Comparison of ENCODE assay signal across 12 cellular contexts in the genomic region with DNA sequence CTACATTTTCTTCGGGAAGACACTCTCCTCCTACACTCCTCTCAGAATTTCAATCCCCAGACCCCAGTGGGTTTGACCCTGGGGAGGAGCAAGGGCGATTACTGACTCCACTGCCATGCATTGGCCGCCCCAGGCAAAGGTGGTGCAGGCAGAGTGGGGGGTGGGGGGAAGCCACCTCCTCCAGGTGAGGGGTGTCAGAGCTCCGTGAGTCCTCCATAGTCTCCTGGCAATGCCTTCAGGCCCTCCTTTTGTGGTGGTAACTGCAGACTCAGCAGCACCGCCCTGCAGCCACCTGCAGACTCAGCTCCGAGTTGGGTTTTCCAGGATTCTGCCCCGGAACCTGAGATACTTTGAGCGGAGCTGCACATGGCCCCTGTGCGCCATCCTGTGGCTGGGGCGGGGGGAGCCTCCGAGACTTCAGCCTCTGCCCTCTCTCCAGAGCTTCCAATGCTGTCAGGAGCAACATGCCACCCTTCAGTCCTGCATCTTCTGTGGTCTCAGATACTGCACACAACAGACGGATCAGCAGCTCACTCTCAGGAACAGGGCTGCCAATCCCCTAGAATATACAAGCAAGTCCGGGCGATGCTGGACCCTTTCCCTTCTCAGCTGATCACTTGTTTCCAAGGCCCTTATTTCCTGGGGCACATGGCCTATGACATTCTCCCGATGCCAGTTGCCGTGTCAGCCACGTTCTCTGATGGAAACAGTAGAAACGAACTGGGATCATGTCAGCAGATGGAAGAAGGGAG. TPM values are rescaled to one million over a fixed set of nuclear protein-coding genes. Genes with fewer than 3 reads are reported as not detected.
DNase-seq lines count a peak whose midpoint lies in the region; ATAC-seq and TF ChIP-seq lines count a peak whose summit lies in the region.
"Had no signal": no experiment of that assay in that cellular context is flagged by ENCODE, and none has a peak within 500 bp of the region (broad histone marks: within the 10 kb centered on the region; RNA-seq: fewer than 3 reads in every experiment).

No MANE protein-coding gene starts in this region.

- H3K79me2 ChIP-seq in MM.1S (ENCODE audit: low read length), result no peaks in the 10 kb centered on the region
- no peaks in the 10 kb centered on the region for H3K79me2 ChIP-seq in osteoblast (ENCODE audit: insufficient read depth, low read length)

- H3K4me3 Mint-ChIP-seq in activated CD8-positive, alpha-beta memory T cell treated with anti-CD3 and anti-CD28 coated beads, Interleukin-2, amount 10 ng/mL, durations not matched to agents 7 days and 5 days, result no peak overlapping the region
- H3K4me3 Mint-ChIP-seq: HFFc6 had no signal

- CTCF ChIA-PET in activated CD8-positive, alpha-beta memory T cell treated with anti-CD3 and anti-CD28 coated beads, Interleukin-2, amount 10 ng/mL, durations not matched to agents 7 days and 5 days (lab: Charles Lee), result no interaction called here

- H3K36me3 ChIP-seq in MM.1S (replicated peaks; ENCODE audit: insufficient read depth, low read length), result no peaks in the 10 kb centered on the region
- H3K36me3 ChIP-seq in colonic mucosa, result no peaks in the 10 kb centered on the region
- no peaks in the 10 kb centered on the region for H3K36me3 ChIP-seq in osteoblast (ENCODE audit: insufficient read depth, low read length)
- H3K36me3 ChIP-seq in mucosa of descending colon (ENCODE audit: low read depth), result no peaks in the 10 kb centered on the region

- H4K20me1 ChIP-seq in MM.1S (ENCODE audit: insufficient read depth, low read length) (no peaks in the 10 kb centered on the region), osteoblast (ENCODE audit: insufficient read depth, low read length) (no peaks in the 10 kb centered on the region)

- no peak overlapping the region for H3K27ac Mint-ChIP-seq in activated CD8-positive, alpha-beta memory T cell treated with anti-CD3 and anti-CD28 coated beads, Interleukin-2, amount 10 ng/mL, durations not matched to agents 7 days and 5 days
- H3K27ac Mint-ChIP-seq: HFFc6 had no signal

- no peaks in the 10 kb centered on the region for H3K9me2 ChIP-seq in MM.1S (replicated peaks; ENCODE audit: insufficient read depth, low read length)

- no peak overlapping the region for H2AFZ ChIP-seq in MM.1S (ENCODE audit: low read length)
- no peak overlapping the region for H2AFZ ChIP-seq in osteoblast (ENCODE audit: low read length)

- no peaks in the 10 kb centered on the region for H3K4me1 ChIP-seq in MM.1S (ENCODE audit: low read length)
- peaks cover 8% of the 10 kb centered on the region for H3K4me1 ChIP-seq in colonic mucosa
- H3K4me1 ChIP-seq in osteoblast (ENCODE audit: insufficient read depth, low read length), result no peaks in the 10 kb centered on the region
- H3K4me1 ChIP-seq in mucosa of descending colon (ENCODE audit: low read depth), result peaks cover 15% of the 10 kb centered on the region

- H3K4me3 ChIP-seq in GM12864 (ENCODE audit: low read depth, low read length) (no peak overlapping the region), MM.1S (ENCODE audit: low read length) (no peak overlapping the region), colonic mucosa (no peak overlapping the region), osteoblast (ENCODE audit: insufficient read depth, low read length) (no peak overlapping the region), mucosa of descending colon (no peak overlapping the region)

- no peaks in the 10 kb centered on the region for H3K4me1 Mint-ChIP-seq in activated CD8-positive, alpha-beta memory T cell treated with anti-CD3 and anti-CD28 coated beads, Interleukin-2, amount 10 ng/mL, durations not matched to agents 7 days and 5 days

- H3K27me3 ChIP-seq in MM.1S (replicated peaks; ENCODE audit: insufficient read depth, low read length), result no peaks in the 10 kb centered on the region
- H3K27me3 ChIP-seq in colonic mucosa, result no peaks in the 10 kb centered on the region
- no peaks in the 10 kb centered on the region for H3K27me3 ChIP-seq in osteoblast (ENCODE audit: insufficient read depth, low read length)

- no peaks in the 10 kb centered on the region for H3K36me3 Mint-ChIP-seq in activated CD8-positive, alpha-beta memory T cell treated with anti-CD3 and anti-CD28 coated beads, Interleukin-2, amount 10 ng/mL, durations not matched to agents 7 days and 5 days

- H3K27ac ChIP-seq in MM.1S (ENCODE audit: low read length) (no peak overlapping the region), colonic mucosa (no peak overlapping the region), osteoblast (ENCODE audit: low read depth, low read length) (no peak overlapping the region)
- H3K27ac ChIP-seq: HL-60 had no signal

- peaks cover under 1% of the 10 kb centered on the region for H3K27me3 Mint-ChIP-seq in activated CD8-positive, alpha-beta memory T cell treated with anti-CD3 and anti-CD28 coated beads, Interleukin-2, amount 10 ng/mL, durations not matched to agents 7 days and 5 days

- DNase-seq in GM12864 (ENCODE audit: low read depth) (no peak), MM.1S (peak; percentile 60), colonic mucosa (peak; percentile 16), osteoblast (ENCODE audit: insufficient read length, low spot score, missing footprints) (peak; percentile 87), mucosa of descending colon (no peak)
- no peak for DNase-seq in activated CD8-positive, alpha-beta memory T cell treated with anti-CD3 and anti-CD28 coated beads, Interleukin-2, amount 10 ng/mL, durations not matched to agents 7 days and 5 days
- DNase-seq: activated CD4-positive, alpha-beta T cell treated with anti-CD3 and anti-CD28 coated beads, Interleukin-2, amount 50 U/mL, for 4 hours; HFFc6; SHP77; stimulated activated naive CD4-positive, alpha-beta T cell treated with Interleukin-2 at 50 U/mL for 16 hours had no signal

- H3K4me2 ChIP-seq in MM.1S (ENCODE audit: low read depth, low read length) (no peak overlapping the region), osteoblast (ENCODE audit: insufficient read depth, low read length) (no peak overlapping the region)

- H3F3A ChIP-seq in MM.1S (ENCODE audit: insufficient read depth, low read length), result no peaks in the 10 kb centered on the region

- H3K9me3 Mint-ChIP-seq in activated CD8-positive, alpha-beta memory T cell treated with anti-CD3 and anti-CD28 coated beads, Interleukin-2, amount 10 ng/mL, durations not matched to agents 7 days and 5 days (ENCODE audit: low read depth), result no peaks in the 10 kb centered on the region
- H3K9me3 Mint-ChIP-seq: HFFc6 had no signal

- intact Hi-C loops in colonic mucosa (cut with DNase I) (no loop called here), mucosa of descending colon (cut with DNase I, micrococcal nuclease) (no loop called here)

- peak; percentile 45 for TF ChIP-seq CTCF in GM12864 (IDR thresholded peaks at IDR 0.05; ENCODE audit: low read depth, low read length, missing control alignments)
- TF ChIP-seq CTCF in MM.1S (IDR thresholded peaks at IDR 0.05; ENCODE audit: low read length), result peak; percentile 53
- no peak for TF ChIP-seq CTCF in colonic mucosa (IDR thresholded peaks at IDR 0.05)
- TF ChIP-seq CTCF in osteoblast (IDR thresholded peaks at IDR 0.05; ENCODE audit: extremely low read depth, low read depth, low read length), result peak; percentile 6
- TF ChIP-seq CTCF in mucosa of descending colon (IDR thresholded peaks at IDR 0.05), result no peak

- H3K9ac ChIP-seq in MM.1S (ENCODE audit: low read length) (no peak overlapping the region), colonic mucosa (ENCODE audit: low read depth in 2 of 2, low read length in 2 of 2) (no peak overlapping the region)

- ATAC-seq in activated CD8-positive, alpha-beta memory T cell treated with anti-CD3 and anti-CD28 coated beads, Interleukin-2, amount 10 ng/mL, durations not matched to agents 7 days and 5 days, result no peak
- no peak for ATAC-seq in mucosa of descending colon
- no peak for ATAC-seq in HG02840 (IDR thresholded peaks at IDR 0.05; ENCODE audit: low FRiP score, unreplicated experiment)

- H3K9me3 ChIP-seq in MM.1S (replicated peaks; ENCODE audit: insufficient read depth, low read length) (no peaks in the 10 kb centered on the region), colonic mucosa (no peaks in the 10 kb centered on the region), osteoblast (ENCODE audit: low read depth, low read length) (no peaks in the 10 kb centered on the region), mucosa of descending colon (no peaks in the 10 kb centered on the region)

RNA-seq across cellular contexts. Expression of gene SLC47A2, which starts 2.4 kb away (rescaled TPM):
- under 1 TPM; 0.16 to 0.25 TPM for total RNA-seq in colonic mucosa
- not detected in 2 replicates for total RNA-seq in osteoblast
- total RNA-seq in activated CD8-positive, alpha-beta memory T cell treated with anti-CD3 and anti-CD28 coated beads, Interleukin-2, amount 10 ng/mL, durations not matched to agents 7 days and 5 days, result not detected
- total RNA-seq in mucosa of descending colon, result under 1 TPM; 0.28 to 0.65 (median 0.38) TPM
- total RNA-seq: HFFc6 had no signal

RNA-seq across cellular contexts. Expression of gene ALDH3A1, which starts 29.3 kb away (rescaled TPM):
- total RNA-seq in colonic mucosa, result 1 to 10 TPM; 3.7 to 6.6 TPM
- total RNA-seq in osteoblast, result under 0.01 TPM in 1 of 2 replicates, not detected in the other
- under 1 TPM in 1 of 2 experiments, not detected in 1; 0.14 TPM for total RNA-seq in activated CD8-positive, alpha-beta memory T cell treated with anti-CD3 and anti-CD28 coated beads, Interleukin-2, amount 10 ng/mL, durations not matched to agents 7 days and 5 days
- 1 to 10 TPM in 2 of 3 donors, under 1 TPM in 1; 0.60 to 5.9 (median 3.1) TPM for total RNA-seq in mucosa of descending colon

Comparison
In these comparisons a context has a peak if more than half of its experiments do, and no peak if none do; other contexts are left out.
1. DNase-seq: peak in MM.1S (single experiment), colonic mucosa (single experiment) and osteoblast (single experiment); none in GM12864 (single experiment), activated CD8-positive, alpha-beta memory T cell treated with anti-CD3 and anti-CD28 coated beads, Interleukin-2, amount 10 ng/mL, durations not matched to agents 7 days and 5 days (single experiment) and mucosa of descending colon (0 of 3).
2. CTCF ChIP-seq: peak in GM12864 (single experiment), MM.1S (single experiment) and osteoblast (single experiment); none in colonic mucosa (single experiment) and mucosa of descending colon (single experiment).